ENCODE assay signal across 8 cellular contexts in genomic region chr2:58046335-58046584, GRCh38. TPM values are rescaled to one million over a fixed set of nuclear protein-coding genes. Genes with fewer than 3 reads are reported as not detected.
A peak's percentile ranks its signal among the peaks of the same experiment; 100 is the strongest.
DNase-seq lines count a peak whose midpoint lies in the region; ATAC-seq lines count a peak whose summit lies in the region.

No MANE protein-coding gene starts in this region.

- peak; percentile 63 for DNase-seq in brain pericyte (ENCODE audit: low read depth, low spot score)
- DNase-seq in medulla oblongata (ENCODE audit: extremely low spot score): peak; percentile 74
- no peak for DNase-seq in aorta
- DNase-seq in C1 segment of cervical spinal cord (lab: John Stamatoyannopoulos, UW): no peak
- DNase-seq in OCI-M1 (lab: John Stamatoyannopoulos, UW): no peak

- no peaks in the 10 kb centered on the region for H3K27me3 ChIP-seq in BLaER1 treated with 17β-estradiol and CSF1 and Interleukin-3, amounts not matched to agents 10 nM and 100 nM
- no peaks in the 10 kb centered on the region for H3K27me3 ChIP-seq in aorta (ENCODE audit: control insufficient read depth in 1 of 2, insufficient read depth in 2 of 2, low read length in 1 of 2)

- no peaks in the 10 kb centered on the region for H3K9me3 ChIP-seq in BLaER1 treated with 17β-estradiol and CSF1 and Interleukin-3, amounts not matched to agents 10 nM and 100 nM (replicated peaks in 1 of 11)
- H3K9me3 ChIP-seq in aorta (ENCODE audit: control insufficient read depth, low read length): no peaks in the 10 kb centered on the region

- peak overlapping the region; percentile 89 to 98 (median 94) for H3K9ac ChIP-seq in BLaER1 treated with 17β-estradiol and CSF1 and Interleukin-3, amounts not matched to agents 10 nM and 100 nM

- ATAC-seq in HG02623 (IDR thresholded peaks at IDR 0.05; ENCODE audit: unreplicated experiment) (peak; percentile 16), aorta (ENCODE audit: low FRiP score) (no peak), GM19035 (IDR thresholded peaks at IDR 0.05; ENCODE audit: unreplicated experiment) (no peak)

- peaks cover 18 to 33% (median 27%) of the 10 kb centered on the region in 10 experiments for H3K4me1 ChIP-seq in BLaER1 treated with 17β-estradiol and CSF1 and Interleukin-3, amounts not matched to agents 10 nM and 100 nM
- H3K4me1 ChIP-seq in aorta (ENCODE audit: control insufficient read depth in 1 of 2, insufficient read depth in 2 of 2, low read length in 2 of 2): peaks cover 0 to 3% of the 10 kb centered on the region in 2 donors

- intact Hi-C loops in aorta (cut with DNase I): loop anchor here in 1 of 2 donors (10.0 kb wide), 1 partner anchor 199 kb away; the partner anchor contains the start of gene FANCL

- H4K20me1 ChIP-seq in BLaER1 treated with 17β-estradiol and CSF1 and Interleukin-3, amounts not matched to agents 10 nM and 100 nM: peaks cover 0 to 6% (median 0%) of the 10 kb centered on the region in 11 experiments; a peak in 1 of 22 replicates

- peak overlapping the region; percentile 71 to 92 (median 86) for H3K4me2 ChIP-seq in BLaER1 treated with 17β-estradiol and CSF1 and Interleukin-3, amounts not matched to agents 10 nM and 100 nM

- H3K27ac ChIP-seq in BLaER1 treated with 17β-estradiol and CSF1 and Interleukin-3, amounts not matched to agents 10 nM and 100 nM: peak overlapping the region; percentile 89 to 99 (median 95); a peak in 21 of 22 replicates
- H3K27ac ChIP-seq in aorta (ENCODE audit: low read depth in 1 of 2, low read length in 2 of 2): peak overlapping the region; percentile 51 to 87

- peak overlapping the region; percentile 64 to 86 (median 76) for H3K4me3 ChIP-seq in BLaER1 treated with 17β-estradiol and CSF1 and Interleukin-3, amounts not matched to agents 10 nM and 100 nM
- peak overlapping the region; percentile 65 to 88 for H3K4me3 ChIP-seq in aorta (ENCODE audit: low read length in 2 of 2)

- WGBS in aorta, 2 donors: 0 to 1% methylated on average over 14 of the region's 14 CpGs

- H3K36me3 ChIP-seq in BLaER1 treated with 17β-estradiol and CSF1 and Interleukin-3, amounts not matched to agents 10 nM and 100 nM: peaks cover 5 to 28% (median 17%) of the 10 kb centered on the region in 11 experiments; a peak in 19 of 22 replicates
- no peaks in the 10 kb centered on the region for H3K36me3 ChIP-seq in aorta (ENCODE audit: control insufficient read depth in 1 of 2, insufficient read depth in 2 of 2, low read length in 1 of 2)

RNA-seq across cellular contexts. Expression of gene VRK2, which starts 0.3 kb away (rescaled TPM):
- 10 to 100 TPM; 21.9 to 22.3 TPM for total RNA-seq in aorta
- 10 to 100 TPM; 10.1 to 11.2 TPM for polyA plus RNA-seq in aorta

Comparison
In these comparisons a context has a peak if more than half of its experiments do, and no peak if none do; other contexts are left out.
1. DNase-seq: peak in brain pericyte (single experiment) and medulla oblongata (single experiment); none in aorta (0 of 2), C1 segment of cervical spinal cord (0 of 14) and OCI-M1 (single experiment).